In the genomic region with DNA sequence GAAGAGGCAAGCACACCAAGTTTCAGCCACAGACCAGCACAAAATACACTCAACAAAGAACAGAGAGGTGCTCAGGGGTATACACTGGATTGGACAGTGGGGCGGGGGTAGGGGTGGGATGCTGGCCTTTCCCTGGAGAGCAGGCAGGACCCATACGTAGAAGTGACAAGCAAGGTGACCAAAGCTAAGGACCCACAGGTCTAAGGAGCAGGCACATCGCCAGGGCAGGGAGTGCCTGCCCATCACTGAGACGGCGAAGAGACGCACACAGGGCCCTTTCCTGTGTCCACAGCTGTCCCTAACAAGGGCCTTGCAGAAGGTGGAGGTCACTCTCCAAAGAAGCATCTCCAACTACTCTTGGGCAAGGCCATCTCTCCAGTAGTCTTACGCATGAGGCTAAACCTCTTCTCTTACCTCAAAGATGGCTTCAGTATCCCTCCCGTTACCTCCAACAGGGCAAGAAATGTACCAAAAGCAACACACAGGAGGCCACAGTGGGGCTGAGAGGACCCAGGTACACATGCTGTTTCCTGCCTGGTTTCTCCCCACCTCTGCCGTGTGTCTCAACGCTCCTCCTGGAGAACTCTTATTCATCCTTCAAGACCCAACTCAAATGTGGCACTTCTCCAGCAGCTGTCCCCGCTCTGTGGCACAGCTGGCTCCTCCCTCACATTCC, we compare ENCODE assay signal across 1 cellular context.
TF ChIP-seq lines count a peak whose summit lies in the region.

No MANE protein-coding gene starts in this region.

TF ChIP-seq in GM23338, 12 proteins besides CTCF, POLR2A, EP300 and RAD21 (continued from another document):
- TF ChIP-seq, protein P1, sequence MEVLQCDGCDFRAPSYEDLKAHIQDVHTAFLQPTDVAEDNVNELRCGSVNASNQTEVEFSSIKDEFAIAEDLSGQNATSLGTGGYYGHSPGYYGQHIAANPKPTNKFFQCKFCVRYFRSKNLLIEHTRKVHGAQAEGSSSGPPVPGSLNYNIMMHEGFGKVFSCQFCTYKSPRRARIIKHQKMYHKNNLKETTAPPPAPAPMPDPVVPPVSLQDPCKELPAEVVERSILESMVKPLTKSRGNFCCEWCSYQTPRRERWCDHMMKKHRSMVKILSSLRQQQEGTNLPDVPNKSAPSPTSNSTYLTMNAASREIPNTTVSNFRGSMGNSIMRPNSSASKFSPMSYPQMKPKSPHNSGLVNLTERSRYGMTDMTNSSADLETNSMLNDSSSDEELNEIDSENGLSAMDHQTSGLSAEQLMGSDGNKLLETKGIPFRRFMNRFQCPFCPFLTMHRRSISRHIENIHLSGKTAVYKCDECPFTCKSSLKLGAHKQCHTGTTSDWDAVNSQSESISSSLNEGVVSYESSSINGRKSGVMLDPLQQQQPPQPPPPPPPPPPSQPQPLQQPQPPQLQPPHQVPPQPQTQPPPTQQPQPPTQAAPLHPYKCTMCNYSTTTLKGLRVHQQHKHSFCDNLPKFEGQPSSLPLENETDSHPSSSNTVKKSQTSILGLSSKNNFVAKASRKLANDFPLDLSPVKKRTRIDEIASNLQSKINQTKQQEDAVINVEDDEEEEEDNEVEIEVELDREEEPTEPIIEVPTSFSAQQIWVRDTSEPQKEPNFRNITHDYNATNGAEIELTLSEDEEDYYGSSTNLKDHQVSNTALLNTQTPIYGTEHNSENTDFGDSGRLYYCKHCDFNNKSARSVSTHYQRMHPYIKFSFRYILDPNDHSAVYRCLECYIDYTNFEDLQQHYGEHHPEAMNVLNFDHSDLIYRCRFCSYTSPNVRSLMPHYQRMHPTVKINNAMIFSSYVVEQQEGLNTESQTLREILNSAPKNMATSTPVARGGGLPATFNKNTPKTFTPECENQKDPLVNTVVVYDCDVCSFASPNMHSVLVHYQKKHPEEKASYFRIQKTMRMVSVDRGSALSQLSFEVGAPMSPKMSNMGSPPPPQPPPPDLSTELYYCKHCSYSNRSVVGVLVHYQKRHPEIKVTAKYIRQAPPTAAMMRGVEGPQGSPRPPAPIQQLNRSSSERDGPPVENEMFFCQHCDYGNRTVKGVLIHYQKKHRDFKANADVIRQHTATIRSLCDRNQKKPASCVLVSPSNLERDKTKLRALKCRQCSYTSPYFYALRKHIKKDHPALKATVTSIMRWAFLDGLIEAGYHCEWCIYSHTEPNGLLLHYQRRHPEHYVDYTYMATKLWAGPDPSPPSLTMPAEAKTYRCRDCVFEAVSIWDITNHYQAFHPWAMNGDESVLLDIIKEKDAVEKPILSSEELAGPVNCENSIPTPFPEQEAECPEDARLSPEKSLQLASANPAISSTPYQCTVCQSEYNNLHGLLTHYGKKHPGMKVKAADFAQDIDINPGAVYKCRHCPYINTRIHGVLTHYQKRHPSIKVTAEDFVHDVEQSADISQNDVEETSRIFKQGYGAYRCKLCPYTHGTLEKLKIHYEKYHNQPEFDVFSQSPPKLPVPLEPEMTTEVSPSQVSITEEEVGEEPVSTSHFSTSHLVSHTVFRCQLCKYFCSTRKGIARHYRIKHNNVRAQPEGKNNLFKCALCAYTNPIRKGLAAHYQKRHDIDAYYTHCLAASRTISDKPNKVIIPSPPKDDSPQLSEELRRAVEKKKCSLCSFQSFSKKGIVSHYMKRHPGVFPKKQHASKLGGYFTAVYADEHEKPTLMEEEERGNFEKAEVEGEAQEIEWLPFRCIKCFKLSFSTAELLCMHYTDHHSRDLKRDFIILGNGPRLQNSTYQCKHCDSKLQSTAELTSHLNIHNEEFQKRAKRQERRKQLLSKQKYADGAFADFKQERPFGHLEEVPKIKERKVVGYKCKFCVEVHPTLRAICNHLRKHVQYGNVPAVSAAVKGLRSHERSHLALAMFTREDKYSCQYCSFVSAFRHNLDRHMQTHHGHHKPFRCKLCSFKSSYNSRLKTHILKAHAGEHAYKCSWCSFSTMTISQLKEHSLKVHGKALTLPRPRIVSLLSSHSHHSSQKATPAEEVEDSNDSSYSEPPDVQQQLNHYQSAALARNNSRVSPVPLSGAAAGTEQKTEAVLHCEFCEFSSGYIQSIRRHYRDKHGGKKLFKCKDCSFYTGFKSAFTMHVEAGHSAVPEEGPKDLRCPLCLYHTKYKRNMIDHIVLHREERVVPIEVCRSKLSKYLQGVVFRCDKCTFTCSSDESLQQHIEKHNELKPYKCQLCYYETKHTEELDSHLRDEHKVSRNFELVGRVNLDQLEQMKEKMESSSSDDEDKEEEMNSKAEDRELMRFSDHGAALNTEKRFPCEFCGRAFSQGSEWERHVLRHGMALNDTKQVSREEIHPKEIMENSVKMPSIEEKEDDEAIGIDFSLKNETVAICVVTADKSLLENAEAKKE (CRISPR knock-in tag; IDR thresholded peaks at IDR 0.05), result no peak
- TF ChIP-seq, protein P2, sequence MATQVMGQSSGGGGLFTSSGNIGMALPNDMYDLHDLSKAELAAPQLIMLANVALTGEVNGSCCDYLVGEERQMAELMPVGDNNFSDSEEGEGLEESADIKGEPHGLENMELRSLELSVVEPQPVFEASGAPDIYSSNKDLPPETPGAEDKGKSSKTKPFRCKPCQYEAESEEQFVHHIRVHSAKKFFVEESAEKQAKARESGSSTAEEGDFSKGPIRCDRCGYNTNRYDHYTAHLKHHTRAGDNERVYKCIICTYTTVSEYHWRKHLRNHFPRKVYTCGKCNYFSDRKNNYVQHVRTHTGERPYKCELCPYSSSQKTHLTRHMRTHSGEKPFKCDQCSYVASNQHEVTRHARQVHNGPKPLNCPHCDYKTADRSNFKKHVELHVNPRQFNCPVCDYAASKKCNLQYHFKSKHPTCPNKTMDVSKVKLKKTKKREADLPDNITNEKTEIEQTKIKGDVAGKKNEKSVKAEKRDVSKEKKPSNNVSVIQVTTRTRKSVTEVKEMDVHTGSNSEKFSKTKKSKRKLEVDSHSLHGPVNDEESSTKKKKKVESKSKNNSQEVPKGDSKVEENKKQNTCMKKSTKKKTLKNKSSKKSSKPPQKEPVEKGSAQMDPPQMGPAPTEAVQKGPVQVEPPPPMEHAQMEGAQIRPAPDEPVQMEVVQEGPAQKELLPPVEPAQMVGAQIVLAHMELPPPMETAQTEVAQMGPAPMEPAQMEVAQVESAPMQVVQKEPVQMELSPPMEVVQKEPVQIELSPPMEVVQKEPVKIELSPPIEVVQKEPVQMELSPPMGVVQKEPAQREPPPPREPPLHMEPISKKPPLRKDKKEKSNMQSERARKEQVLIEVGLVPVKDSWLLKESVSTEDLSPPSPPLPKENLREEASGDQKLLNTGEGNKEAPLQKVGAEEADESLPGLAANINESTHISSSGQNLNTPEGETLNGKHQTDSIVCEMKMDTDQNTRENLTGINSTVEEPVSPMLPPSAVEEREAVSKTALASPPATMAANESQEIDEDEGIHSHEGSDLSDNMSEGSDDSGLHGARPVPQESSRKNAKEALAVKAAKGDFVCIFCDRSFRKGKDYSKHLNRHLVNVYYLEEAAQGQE (IDR thresholded peaks at IDR 0.05; ENCODE audit: unreplicated experiment), result no peak
